ENCODE assay signal across 1 cellular context in the genomic region with DNA sequence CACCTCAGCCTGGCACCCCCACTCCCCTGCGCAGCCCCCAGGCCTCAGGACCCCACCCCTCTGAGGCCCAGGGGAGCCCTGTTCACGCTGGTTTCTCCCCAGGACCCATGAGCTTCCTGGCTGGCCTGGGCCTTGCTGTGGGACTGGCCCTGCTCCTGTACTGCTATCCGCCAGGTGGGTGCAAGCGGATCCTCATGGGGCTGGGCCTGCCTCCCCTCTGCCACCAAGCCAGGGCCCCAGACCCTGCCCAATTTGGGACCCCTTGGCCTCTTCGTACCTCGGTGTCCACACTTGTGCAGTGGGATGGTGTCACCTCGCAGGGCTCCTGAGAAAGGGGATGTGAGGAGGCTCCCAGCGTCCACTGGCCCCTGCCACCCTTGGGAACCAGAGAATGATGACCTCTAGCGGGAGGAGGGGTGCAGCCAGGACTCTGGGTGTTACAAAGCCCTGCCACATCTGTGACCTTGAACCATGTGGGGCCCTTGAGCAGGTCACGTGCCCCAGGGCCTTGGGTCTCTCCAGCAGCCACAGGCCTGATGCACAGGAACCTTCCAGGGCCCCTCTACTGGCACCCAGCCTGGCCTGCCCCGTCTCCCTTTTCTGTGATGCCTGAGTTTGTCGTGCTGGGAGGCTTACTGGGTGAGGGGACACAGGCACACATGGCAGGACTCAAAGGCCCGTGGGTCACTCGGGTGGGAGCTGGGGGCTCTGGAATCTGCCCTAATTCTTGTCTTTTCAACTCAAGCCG.
TF ChIP-seq lines count a peak whose summit lies in the region.

No MANE protein-coding gene starts in this region.

TF ChIP-seq in HepG2, 621 proteins besides CTCF, POLR2A, EP300 and RAD21 (continued from another document and continues in another):
- TF ChIP-seq, protein P1, sequence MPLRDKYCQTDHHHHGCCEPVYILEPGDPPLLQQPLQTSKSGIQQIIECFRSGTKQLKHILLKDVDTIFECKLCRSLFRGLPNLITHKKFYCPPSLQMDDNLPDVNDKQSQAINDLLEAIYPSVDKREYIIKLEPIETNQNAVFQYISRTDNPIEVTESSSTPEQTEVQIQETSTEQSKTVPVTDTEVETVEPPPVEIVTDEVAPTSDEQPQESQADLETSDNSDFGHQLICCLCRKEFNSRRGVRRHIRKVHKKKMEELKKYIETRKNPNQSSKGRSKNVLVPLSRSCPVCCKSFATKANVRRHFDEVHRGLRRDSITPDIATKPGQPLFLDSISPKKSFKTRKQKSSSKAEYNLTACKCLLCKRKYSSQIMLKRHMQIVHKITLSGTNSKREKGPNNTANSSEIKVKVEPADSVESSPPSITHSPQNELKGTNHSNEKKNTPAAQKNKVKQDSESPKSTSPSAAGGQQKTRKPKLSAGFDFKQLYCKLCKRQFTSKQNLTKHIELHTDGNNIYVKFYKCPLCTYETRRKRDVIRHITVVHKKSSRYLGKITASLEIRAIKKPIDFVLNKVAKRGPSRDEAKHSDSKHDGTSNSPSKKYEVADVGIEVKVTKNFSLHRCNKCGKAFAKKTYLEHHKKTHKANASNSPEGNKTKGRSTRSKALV (CRISPR knock-in tag; IDR thresholded peaks at IDR 0.05), result no peak
- TF ChIP-seq, protein P2, sequence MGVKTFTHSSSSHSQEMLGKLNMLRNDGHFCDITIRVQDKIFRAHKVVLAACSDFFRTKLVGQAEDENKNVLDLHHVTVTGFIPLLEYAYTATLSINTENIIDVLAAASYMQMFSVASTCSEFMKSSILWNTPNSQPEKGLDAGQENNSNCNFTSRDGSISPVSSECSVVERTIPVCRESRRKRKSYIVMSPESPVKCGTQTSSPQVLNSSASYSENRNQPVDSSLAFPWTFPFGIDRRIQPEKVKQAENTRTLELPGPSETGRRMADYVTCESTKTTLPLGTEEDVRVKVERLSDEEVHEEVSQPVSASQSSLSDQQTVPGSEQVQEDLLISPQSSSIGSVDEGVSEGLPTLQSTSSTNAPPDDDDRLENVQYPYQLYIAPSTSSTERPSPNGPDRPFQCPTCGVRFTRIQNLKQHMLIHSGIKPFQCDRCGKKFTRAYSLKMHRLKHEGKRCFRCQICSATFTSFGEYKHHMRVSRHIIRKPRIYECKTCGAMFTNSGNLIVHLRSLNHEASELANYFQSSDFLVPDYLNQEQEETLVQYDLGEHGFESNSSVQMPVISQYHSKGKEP (CRISPR knock-in tag; IDR thresholded peaks at IDR 0.05), result no peak
- TF ChIP-seq NFIB (CRISPR knock-in tag; IDR thresholded peaks at IDR 0.05; ENCODE audit: borderline replicate concordance) (no peak), U2AF1 (optimal IDR thresholded peaks at IDR 0.05; ENCODE audit: low read depth, low read length) (no peak), ZNF564 (CRISPR knock-in tag; IDR thresholded peaks at IDR 0.05) (no peak), ZNF441 (CRISPR knock-in tag; IDR thresholded peaks at IDR 0.05; ENCODE audit: borderline replicate concordance) (peak; percentile 27; the same call in 1 of the 2 replicates), CREB1 (IDR thresholded peaks at IDR 0.05) (no peak), CREB1 (CRISPR knock-in tag; IDR thresholded peaks at IDR 0.05) (no peak), ZNF530 (CRISPR knock-in tag; IDR thresholded peaks at IDR 0.05; ENCODE audit: low read depth) (no peak), HNRNPL (IDR thresholded peaks at IDR 0.05; ENCODE audit: low read depth, low read length) (peak; percentile 82), NCOR1 (IDR thresholded peaks at IDR 0.05; ENCODE audit: borderline replicate concordance, low read length) (peak; percentile 47; the same call in 1 of the 2 replicates), ZIK1 (CRISPR knock-in tag; IDR thresholded peaks at IDR 0.05; ENCODE audit: borderline replicate concordance, low read depth) (peak; percentile 59), MAZ (IDR thresholded peaks at IDR 0.05; ENCODE audit: borderline replicate concordance, low read depth, low read length) (no peak; the same call in 1 of the 2 replicates), MAZ (CRISPR knock-in tag; IDR thresholded peaks at IDR 0.05; ENCODE audit: low read depth) (peak; percentile 77), ZNF33B (CRISPR knock-in tag; IDR thresholded peaks at IDR 0.05) (peak; percentile 69; the same call in 1 of the 2 replicates), FOXO1 (CRISPR knock-in tag; IDR thresholded peaks at IDR 0.05) (peak; percentile 69; the same call in 1 of the 2 replicates), ZNF547 (CRISPR knock-in tag; IDR thresholded peaks at IDR 0.05) (no peak), RARA (CRISPR knock-in tag; IDR thresholded peaks at IDR 0.05) (peak; percentile 92), AKAP8 (CRISPR knock-in tag; IDR thresholded peaks at IDR 0.05) (peak; percentile 68; the same call in 1 of the 2 replicates), SAFB2 (CRISPR knock-in tag; IDR thresholded peaks at IDR 0.05; ENCODE audit: borderline replicate concordance, low read depth) (no peak), YEATS4 (CRISPR knock-in tag; IDR thresholded peaks at IDR 0.05; ENCODE audit: borderline replicate concordance) (0 out of 2 replicates have a peak, but pooled peaks have one; percentile 18), NFE2 (CRISPR knock-in tag; IDR thresholded peaks at IDR 0.05) (no peak), ZFAT (CRISPR knock-in tag; conservative IDR thresholded peaks at IDR 0.05) (no peak), SP5 (CRISPR knock-in tag; IDR thresholded peaks at IDR 0.05; ENCODE audit: borderline replicate concordance, low read depth) (peak; percentile 56), ZNF543 (CRISPR knock-in tag; IDR thresholded peaks at IDR 0.05) (peak; percentile 90), ZNF234 (CRISPR knock-in tag; conservative IDR thresholded peaks at IDR 0.05) (0 out of 2 replicates have a peak, but pooled peaks have one; percentile 46), ZNF17 (CRISPR knock-in tag; IDR thresholded peaks at IDR 0.05) (no peak), NCOA2 (CRISPR knock-in tag; IDR thresholded peaks at IDR 0.05) (peak; percentile 84), PHF8 (CRISPR knock-in tag; IDR thresholded peaks at IDR 0.05) (peak; percentile 42), ZNF33A (CRISPR knock-in tag; IDR thresholded peaks at IDR 0.05; ENCODE audit: borderline replicate concordance) (no peak), ZMAT3 (CRISPR knock-in tag; conservative IDR thresholded peaks at IDR 0.05) (peak; percentile 77; the same call in 1 of the 2 replicates), XRCC5 (optimal IDR thresholded peaks at IDR 0.05; ENCODE audit: low read length) (peak; percentile 85), ZNF660 (CRISPR knock-in tag; IDR thresholded peaks at IDR 0.05; ENCODE audit: borderline replicate concordance, low read depth) (no peak), ZNF460 (CRISPR knock-in tag; IDR thresholded peaks at IDR 0.05; ENCODE audit: borderline replicate concordance) (no peak; the same call in 1 of the 2 replicates), ZMYM2 (CRISPR knock-in tag; IDR thresholded peaks at IDR 0.05) (no peak), TOE1 (CRISPR knock-in tag; IDR thresholded peaks at IDR 0.05) (no peak), NBN (conservative IDR thresholded peaks at IDR 0.05) (no peak), RNF2 (conservative IDR thresholded peaks at IDR 0.05; ENCODE audit: low read depth) (no peak)
- TF ChIP-seq, protein P3, sequence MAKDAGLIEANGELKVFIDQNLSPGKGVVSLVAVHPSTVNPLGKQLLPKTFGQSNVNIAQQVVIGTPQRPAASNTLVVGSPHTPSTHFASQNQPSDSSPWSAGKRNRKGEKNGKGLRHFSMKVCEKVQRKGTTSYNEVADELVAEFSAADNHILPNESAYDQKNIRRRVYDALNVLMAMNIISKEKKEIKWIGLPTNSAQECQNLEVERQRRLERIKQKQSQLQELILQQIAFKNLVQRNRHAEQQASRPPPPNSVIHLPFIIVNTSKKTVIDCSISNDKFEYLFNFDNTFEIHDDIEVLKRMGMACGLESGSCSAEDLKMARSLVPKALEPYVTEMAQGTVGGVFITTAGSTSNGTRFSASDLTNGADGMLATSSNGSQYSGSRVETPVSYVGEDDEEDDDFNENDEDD (CRISPR knock-in tag; IDR thresholded peaks at IDR 0.05; ENCODE audit: borderline replicate concordance), result peak; percentile 67; the same call in 1 of the 2 replicates
- TF ChIP-seq, protein P4, sequence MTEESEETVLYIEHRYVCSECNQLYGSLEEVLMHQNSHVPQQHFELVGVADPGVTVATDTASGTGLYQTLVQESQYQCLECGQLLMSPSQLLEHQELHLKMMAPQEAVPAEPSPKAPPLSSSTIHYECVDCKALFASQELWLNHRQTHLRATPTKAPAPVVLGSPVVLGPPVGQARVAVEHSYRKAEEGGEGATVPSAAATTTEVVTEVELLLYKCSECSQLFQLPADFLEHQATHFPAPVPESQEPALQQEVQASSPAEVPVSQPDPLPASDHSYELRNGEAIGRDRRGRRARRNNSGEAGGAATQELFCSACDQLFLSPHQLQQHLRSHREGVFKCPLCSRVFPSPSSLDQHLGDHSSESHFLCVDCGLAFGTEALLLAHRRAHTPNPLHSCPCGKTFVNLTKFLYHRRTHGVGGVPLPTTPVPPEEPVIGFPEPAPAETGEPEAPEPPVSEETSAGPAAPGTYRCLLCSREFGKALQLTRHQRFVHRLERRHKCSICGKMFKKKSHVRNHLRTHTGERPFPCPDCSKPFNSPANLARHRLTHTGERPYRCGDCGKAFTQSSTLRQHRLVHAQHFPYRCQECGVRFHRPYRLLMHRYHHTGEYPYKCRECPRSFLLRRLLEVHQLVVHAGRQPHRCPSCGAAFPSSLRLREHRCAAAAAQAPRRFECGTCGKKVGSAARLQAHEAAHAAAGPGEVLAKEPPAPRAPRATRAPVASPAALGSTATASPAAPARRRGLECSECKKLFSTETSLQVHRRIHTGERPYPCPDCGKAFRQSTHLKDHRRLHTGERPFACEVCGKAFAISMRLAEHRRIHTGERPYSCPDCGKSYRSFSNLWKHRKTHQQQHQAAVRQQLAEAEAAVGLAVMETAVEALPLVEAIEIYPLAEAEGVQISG (CRISPR knock-in tag; IDR thresholded peaks at IDR 0.05), result peak; percentile 72; the same call in 1 of the 2 replicates
- TF ChIP-seq, protein P5, sequence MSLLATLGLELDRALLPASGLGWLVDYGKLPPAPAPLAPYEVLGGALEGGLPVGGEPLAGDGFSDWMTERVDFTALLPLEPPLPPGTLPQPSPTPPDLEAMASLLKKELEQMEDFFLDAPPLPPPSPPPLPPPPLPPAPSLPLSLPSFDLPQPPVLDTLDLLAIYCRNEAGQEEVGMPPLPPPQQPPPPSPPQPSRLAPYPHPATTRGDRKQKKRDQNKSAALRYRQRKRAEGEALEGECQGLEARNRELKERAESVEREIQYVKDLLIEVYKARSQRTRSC (CRISPR knock-in tag; IDR thresholded peaks at IDR 0.05; ENCODE audit: low read depth), result no peak
- TF ChIP-seq, protein P6, sequence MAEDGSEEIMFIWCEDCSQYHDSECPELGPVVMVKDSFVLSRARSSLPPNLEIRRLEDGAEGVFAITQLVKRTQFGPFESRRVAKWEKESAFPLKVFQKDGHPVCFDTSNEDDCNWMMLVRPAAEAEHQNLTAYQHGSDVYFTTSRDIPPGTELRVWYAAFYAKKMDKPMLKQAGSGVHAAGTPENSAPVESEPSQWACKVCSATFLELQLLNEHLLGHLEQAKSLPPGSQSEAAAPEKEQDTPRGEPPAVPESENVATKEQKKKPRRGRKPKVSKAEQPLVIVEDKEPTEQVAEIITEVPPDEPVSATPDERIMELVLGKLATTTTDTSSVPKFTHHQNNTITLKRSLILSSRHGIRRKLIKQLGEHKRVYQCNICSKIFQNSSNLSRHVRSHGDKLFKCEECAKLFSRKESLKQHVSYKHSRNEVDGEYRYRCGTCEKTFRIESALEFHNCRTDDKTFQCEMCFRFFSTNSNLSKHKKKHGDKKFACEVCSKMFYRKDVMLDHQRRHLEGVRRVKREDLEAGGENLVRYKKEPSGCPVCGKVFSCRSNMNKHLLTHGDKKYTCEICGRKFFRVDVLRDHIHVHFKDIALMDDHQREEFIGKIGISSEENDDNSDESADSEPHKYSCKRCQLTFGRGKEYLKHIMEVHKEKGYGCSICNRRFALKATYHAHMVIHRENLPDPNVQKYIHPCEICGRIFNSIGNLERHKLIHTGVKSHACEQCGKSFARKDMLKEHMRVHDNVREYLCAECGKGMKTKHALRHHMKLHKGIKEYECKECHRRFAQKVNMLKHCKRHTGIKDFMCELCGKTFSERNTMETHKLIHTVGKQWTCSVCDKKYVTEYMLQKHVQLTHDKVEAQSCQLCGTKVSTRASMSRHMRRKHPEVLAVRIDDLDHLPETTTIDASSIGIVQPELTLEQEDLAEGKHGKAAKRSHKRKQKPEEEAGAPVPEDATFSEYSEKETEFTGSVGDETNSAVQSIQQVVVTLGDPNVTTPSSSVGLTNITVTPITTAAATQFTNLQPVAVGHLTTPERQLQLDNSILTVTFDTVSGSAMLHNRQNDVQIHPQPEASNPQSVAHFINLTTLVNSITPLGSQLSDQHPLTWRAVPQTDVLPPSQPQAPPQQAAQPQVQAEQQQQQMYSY (CRISPR knock-in tag; IDR thresholded peaks at IDR 0.05), result no peak
- TF ChIP-seq, protein P7, sequence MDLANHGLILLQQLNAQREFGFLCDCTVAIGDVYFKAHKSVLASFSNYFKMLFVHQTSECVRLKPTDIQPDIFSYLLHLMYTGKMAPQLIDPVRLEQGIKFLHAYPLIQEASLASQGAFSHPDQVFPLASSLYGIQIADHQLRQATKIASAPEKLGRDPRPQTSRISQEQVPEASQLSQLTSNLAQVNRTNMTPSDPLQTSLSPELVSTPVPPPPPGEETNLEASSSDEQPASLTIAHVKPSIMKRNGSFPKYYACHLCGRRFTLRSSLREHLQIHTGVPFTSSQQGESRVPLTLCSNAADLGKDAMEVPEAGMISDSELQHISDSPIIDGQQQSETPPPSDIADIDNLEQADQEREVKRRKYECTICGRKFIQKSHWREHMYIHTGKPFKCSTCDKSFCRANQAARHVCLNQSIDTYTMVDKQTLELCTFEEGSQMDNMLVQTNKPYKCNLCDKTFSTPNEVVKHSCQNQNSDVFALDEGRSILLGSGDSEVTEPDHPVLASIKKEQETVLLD (CRISPR knock-in tag; IDR thresholded peaks at IDR 0.05; ENCODE audit: low read depth), result peak; percentile 22; the same call in 1 of the 2 replicates
- TF ChIP-seq, protein P8, sequence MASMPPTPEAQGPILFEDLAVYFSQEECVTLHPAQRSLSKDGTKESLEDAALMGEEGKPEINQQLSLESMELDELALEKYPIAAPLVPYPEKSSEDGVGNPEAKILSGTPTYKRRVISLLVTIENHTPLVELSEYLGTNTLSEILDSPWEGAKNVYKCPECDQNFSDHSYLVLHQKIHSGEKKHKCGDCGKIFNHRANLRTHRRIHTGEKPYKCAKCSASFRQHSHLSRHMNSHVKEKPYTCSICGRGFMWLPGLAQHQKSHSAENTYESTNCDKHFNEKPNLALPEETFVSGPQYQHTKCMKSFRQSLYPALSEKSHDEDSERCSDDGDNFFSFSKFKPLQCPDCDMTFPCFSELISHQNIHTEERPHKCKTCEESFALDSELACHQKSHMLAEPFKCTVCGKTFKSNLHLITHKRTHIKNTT (CRISPR knock-in tag; IDR thresholded peaks at IDR 0.05), result no peak
- TF ChIP-seq, protein P9, sequence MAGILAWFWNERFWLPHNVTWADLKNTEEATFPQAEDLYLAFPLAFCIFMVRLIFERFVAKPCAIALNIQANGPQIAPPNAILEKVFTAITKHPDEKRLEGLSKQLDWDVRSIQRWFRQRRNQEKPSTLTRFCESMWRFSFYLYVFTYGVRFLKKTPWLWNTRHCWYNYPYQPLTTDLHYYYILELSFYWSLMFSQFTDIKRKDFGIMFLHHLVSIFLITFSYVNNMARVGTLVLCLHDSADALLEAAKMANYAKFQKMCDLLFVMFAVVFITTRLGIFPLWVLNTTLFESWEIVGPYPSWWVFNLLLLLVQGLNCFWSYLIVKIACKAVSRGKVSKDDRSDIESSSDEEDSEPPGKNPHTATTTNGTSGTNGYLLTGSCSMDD (CRISPR knock-in tag; IDR thresholded peaks at IDR 0.05), result no peak
